ENCODE assay signal across 8 cellular contexts in genomic region chr1:244322791-244323521, GRCh38.
A peak's percentile ranks its signal among the peaks of the same experiment; 100 is the strongest.
DNase-seq lines count a peak whose midpoint lies in the region; ATAC-seq and TF ChIP-seq lines count a peak whose summit lies in the region.

No MANE protein-coding gene starts in this region.

- no peaks in the 10 kb centered on the region for H3F3A ChIP-seq in Loucy (ENCODE audit: low read depth)

- H4K20me1 ChIP-seq in Loucy (ENCODE audit: insufficient read depth, low read length, poor library complexity, severe bottlenecking): no peaks in the 10 kb centered on the region

- peak overlapping the region; percentile 42 for H3K4me2 ChIP-seq in Loucy (ENCODE audit: low read depth, low read length, poor library complexity, severe bottlenecking)

- H3K27me3 ChIP-seq in Caco-2 (replicated peaks; ENCODE audit: control insufficient read depth, insufficient read depth, low read length): no peaks in the 10 kb centered on the region
- H3K27me3 ChIP-seq in Loucy (ENCODE audit: insufficient read depth, low read length, poor library complexity, severe bottlenecking): no peaks in the 10 kb centered on the region
- H3K27me3 ChIP-seq in adipocyte (replicated peaks; ENCODE audit: control insufficient read depth, insufficient read depth, low read length): no peaks in the 10 kb centered on the region

- intact Hi-C loops in Caco-2 (cut with micrococcal nuclease; ENCODE audit: unreplicated experiment) (no loop called here), left cardiac atrium (cut with DNase I) (no loop called here)

- no TSS peak for BruUV-seq in Caco-2 (replicated peaks; lab: Mats Ljungman, UMichigan)

- H3K4me3 ChIP-seq in Caco-2 (ENCODE audit: low read depth, low read length): no peak overlapping the region
- H3K4me3 ChIP-seq in Loucy (ENCODE audit: low read length, poor library complexity, severe bottlenecking): no peak overlapping the region
- H3K4me3 ChIP-seq in adipocyte (ENCODE audit: low read length): peak overlapping the region; percentile 23
- H3K4me3 ChIP-seq in skeletal muscle cell (ENCODE audit: low read depth, low read length): no peak overlapping the region

- H2AFZ ChIP-seq in Loucy (ENCODE audit: low read length): peak overlapping the region; percentile 51; the same call in 1 of the 2 replicates

- no peaks in the 10 kb centered on the region for H3K9me3 Mint-ChIP-seq in Caco-2 (ENCODE audit: unreplicated experiment)

- no peaks in the 10 kb centered on the region for H3K79me2 ChIP-seq in Loucy (ENCODE audit: insufficient read depth, low read length)

- no peak for TF ChIP-seq CTCF in Caco-2 (IDR thresholded peaks at IDR 0.05; ENCODE audit: insufficient read depth in 1 of 2, low read depth in 1 of 2, low read length in 1 of 2, severe bottlenecking in 1 of 2, unreplicated experiment in 1 of 2)
- no peak for TF ChIP-seq CTCF in Loucy (conservative IDR thresholded peaks at IDR 0.05; ENCODE audit: low read length)

- no peaks in the 10 kb centered on the region for H3K9me2 ChIP-seq in Loucy (replicated peaks; ENCODE audit: low read depth, low read length)

- H3K9ac ChIP-seq in Loucy (ENCODE audit: low read depth, low read length, poor library complexity, severe bottlenecking) (no peak overlapping the region), adipocyte (ENCODE audit: low read length) (peak overlapping the region; percentile 64)

- peak; percentile 86 to 90 for ATAC-seq in left cardiac atrium
- ATAC-seq in GM18861 (IDR thresholded peaks at IDR 0.05; ENCODE audit: unreplicated experiment): no peak
- no peak for ATAC-seq in HG02759 (IDR thresholded peaks at IDR 0.05; ENCODE audit: unreplicated experiment)

- H3K36me3 Mint-ChIP-seq in Caco-2 (ENCODE audit: insufficient read depth, unreplicated experiment): no peaks in the 10 kb centered on the region

- H3K4me1 ChIP-seq in Caco-2 (peaks cover 42% of the 10 kb centered on the region), Loucy (ENCODE audit: insufficient read depth, low read length, poor library complexity, severe bottlenecking) (peaks cover 24% of the 10 kb centered on the region), adipocyte (ENCODE audit: control insufficient read depth, insufficient read depth, low read length) (peaks cover 23% of the 10 kb centered on the region)

- DNase-seq in Caco-2 (peak in 1 of 2 experiments; percentile 43), adipocyte (ENCODE audit: low read depth) (peak; percentile 94), left cardiac atrium (no peak), skeletal muscle cell (ENCODE audit: low read depth) (peak; percentile 89), midbrain (lab: John Stamatoyannopoulos, UW) (no peak)

- H3K4me3 Mint-ChIP-seq in Caco-2 (ENCODE audit: unreplicated experiment): no peak overlapping the region

- H3K27ac Mint-ChIP-seq in Caco-2 (ENCODE audit: unreplicated experiment): peak overlapping the region; percentile 65

- CTCF ChIA-PET in Caco-2 (lab: Charles Lee): no interaction called here

- no peaks in the 10 kb centered on the region for H3K36me3 ChIP-seq in Caco-2 (ENCODE audit: control insufficient read depth, insufficient read depth, low read length)
- H3K36me3 ChIP-seq in Loucy (ENCODE audit: insufficient read depth, low read length): no peaks in the 10 kb centered on the region
- no peaks in the 10 kb centered on the region for H3K36me3 ChIP-seq in adipocyte (ENCODE audit: control insufficient read depth, insufficient read depth, low read length, severe bottlenecking)

- POLR2A ChIA-PET in Caco-2 (lab: Charles Lee): no interaction called here

- peaks cover 27% of the 10 kb centered on the region for H3K4me1 Mint-ChIP-seq in Caco-2 (ENCODE audit: low read depth, unreplicated experiment)

- no peaks in the 10 kb centered on the region for H3K27me3 Mint-ChIP-seq in Caco-2 (ENCODE audit: insufficient read depth, unreplicated experiment)

- H3K9me3 ChIP-seq in Caco-2 (no peaks in the 10 kb centered on the region), Loucy (ENCODE audit: insufficient read depth, low read depth, low read length) (no peaks in the 10 kb centered on the region), adipocyte (ENCODE audit: control insufficient read depth, low read length) (peaks cover 3% of the 10 kb centered on the region)

Comparison
In these comparisons a context has a peak if more than half of its experiments do, and no peak if none do; other contexts are left out.
1. DNase-seq: peak in adipocyte (single experiment) and skeletal muscle cell (single experiment); none in left cardiac atrium (single experiment) and midbrain (single experiment).
2. ATAC-seq: peak in left cardiac atrium (2 of 2); none in GM18861 (single experiment) and HG02759 (single experiment).